ENCODE assay signal across 1 cellular context in genomic region chrX:135522132-135522530, GRCh38.
TF ChIP-seq lines count a peak whose summit lies in the region.

No MANE protein-coding gene starts in this region.

TF ChIP-seq in HepG2, 621 proteins besides CTCF, POLR2A, EP300 and RAD21:
- TF ChIP-seq ARID3A (IDR thresholded peaks at IDR 0.05; ENCODE audit: low read depth, low read length) (no peak), JUN (CRISPR knock-in tag; IDR thresholded peaks at IDR 0.05) (no peak), SUZ12 (IDR thresholded peaks at IDR 0.05; ENCODE audit: low read depth, low read length) (no peak), PHF8 (CRISPR knock-in tag; IDR thresholded peaks at IDR 0.05) (no peak), BRCA1 (CRISPR knock-in tag; IDR thresholded peaks at IDR 0.05) (no peak), U2AF1 (optimal IDR thresholded peaks at IDR 0.05; ENCODE audit: low read depth, low read length) (no peak), IRX3 (CRISPR knock-in tag; IDR thresholded peaks at IDR 0.05; ENCODE audit: borderline replicate concordance, low read depth) (no peak), ZNF160 (CRISPR knock-in tag; IDR thresholded peaks at IDR 0.05) (no peak), KLF11 (CRISPR knock-in tag; IDR thresholded peaks at IDR 0.05) (no peak), ZNF484 (CRISPR knock-in tag; IDR thresholded peaks at IDR 0.05; ENCODE audit: borderline replicate concordance, low read depth) (no peak), MEIS1 (CRISPR knock-in tag; IDR thresholded peaks at IDR 0.05; ENCODE audit: borderline replicate concordance) (no peak), RBAK (CRISPR knock-in tag; IDR thresholded peaks at IDR 0.05) (no peak), ZSCAN30 (CRISPR knock-in tag; IDR thresholded peaks at IDR 0.05) (no peak), ZNF605 (CRISPR knock-in tag; IDR thresholded peaks at IDR 0.05) (no peak), ZNF383 (CRISPR knock-in tag; IDR thresholded peaks at IDR 0.05; ENCODE audit: borderline replicate concordance) (no peak), ZNF34 (CRISPR knock-in tag; IDR thresholded peaks at IDR 0.05; ENCODE audit: borderline replicate concordance) (no peak), ZNF280B (CRISPR knock-in tag; IDR thresholded peaks at IDR 0.05; ENCODE audit: borderline replicate concordance) (no peak), MLXIP (CRISPR knock-in tag; IDR thresholded peaks at IDR 0.05; ENCODE audit: borderline replicate concordance) (no peak), NR2F2 (IDR thresholded peaks at IDR 0.05; ENCODE audit: borderline replicate concordance, low read depth) (no peak)
